In genomic region chr9:105415344-105415980, GRCh38 we compare ENCODE assay signal across 8 cellular contexts. TPM values are rescaled to one million over a fixed set of nuclear protein-coding genes. Genes with fewer than 3 reads are reported as not detected.
A peak's percentile ranks its signal among the peaks of the same experiment; 100 is the strongest.
DNase-seq lines count a peak whose midpoint lies in the region; ATAC-seq and TF ChIP-seq lines count a peak whose summit lies in the region.

No MANE protein-coding gene starts in this region.

- TF ChIP-seq POLR2A in transverse colon (IDR thresholded peaks at IDR 0.05): no peak

- no peak overlapping the region for H2AFZ ChIP-seq in fibroblast of lung (ENCODE audit: low read length)

- H3K27me3 ChIP-seq in fibroblast of lung (ENCODE audit: control insufficient read depth, insufficient read depth, low read length) (no peaks in the 10 kb centered on the region), transverse colon (no peaks in the 10 kb centered on the region)

- H3K27me3 Mint-ChIP-seq in CD14-positive monocyte (ENCODE audit: low read depth in 3 of 3): peaks cover 0 to 2% (median 0%) of the 10 kb centered on the region in 3 donors

- no peaks in the 10 kb centered on the region for H3K36me3 ChIP-seq in fibroblast of lung (ENCODE audit: control insufficient read depth, insufficient read depth, low read length)
- H3K36me3 ChIP-seq in transverse colon: no peaks in the 10 kb centered on the region

- H3K27ac Mint-ChIP-seq in CD14-positive monocyte: peak overlapping the region in 1 of 7 donors; percentile 9

- 48 to 63% methylated on average over 10 to 13 of the region's 13 CpGs for WGBS in transverse colon (ENCODE audit: low coverage in 1 of 2), 2 donors

- ATAC-seq in GM18907 (IDR thresholded peaks at IDR 0.05; ENCODE audit: unreplicated experiment) (peak; percentile 73), HG03280 (IDR thresholded peaks at IDR 0.05; ENCODE audit: unreplicated experiment) (peak; percentile 75)

- H3K9me3 Mint-ChIP-seq in CD14-positive monocyte: peaks cover 0 to 4% (median 0%) of the 10 kb centered on the region in 7 donors

- H3K4me1 Mint-ChIP-seq in CD14-positive monocyte: peaks cover 19% of the 10 kb centered on the region

- H3K4me2 ChIP-seq in fibroblast of lung (ENCODE audit: extremely low read depth, insufficient read depth, low read length): peak overlapping the region; percentile 69

- H3K9ac ChIP-seq in fibroblast of lung (ENCODE audit: insufficient read depth, low read length): no peak overlapping the region

- TF ChIP-seq CTCF in CD14-positive monocyte (IDR thresholded peaks at IDR 0.05) (peak; percentile 96), fibroblast of lung (conservative IDR thresholded peaks at IDR 0.05 in 1 of 2, IDR thresholded peaks at IDR 0.05 in 1 of 2; ENCODE audit: low read depth in 1 of 2, low read length in 2 of 2) (peak; percentile 88 to 89), transverse colon (IDR thresholded peaks at IDR 0.05) (peak; percentile 84 to 94 (median 90))

- H3K4me1 ChIP-seq in fibroblast of lung (ENCODE audit: control insufficient read depth, extremely low read depth, insufficient read depth, low read length): no peaks in the 10 kb centered on the region
- peaks cover 0 to 20% (median 3%) of the 10 kb centered on the region in 4 donors for H3K4me1 ChIP-seq in transverse colon

- no peak overlapping the region for H3K4me3 Mint-ChIP-seq in CD14-positive monocyte

- intact Hi-C loops in CD14-positive monocyte (cut with micrococcal nuclease): loop anchor here (2.0 to 5.0 kb wide), 2 partner anchors 253 to 255 kb away; no protein-coding TSS in a partner anchor
- intact Hi-C loops in transverse colon (cut with DNase I; ENCODE audit: low total_unique reads): loop anchor here (10.0 kb wide), 2 partner anchors 491 to 551 kb away; partner anchors contain the start of gene ABCA1

- no peak for TF ChIP-seq EP300 in transverse colon (IDR thresholded peaks at IDR 0.05; ENCODE audit: low read depth)

- no peaks in the 10 kb centered on the region for H3K79me2 ChIP-seq in fibroblast of lung (ENCODE audit: control insufficient read depth, insufficient read depth, low read length)

- in situ Hi-C loops in transverse colon (cut with MboI; ENCODE audit: low pct_ligation_motif_present in 1 of 4, low pct_unique_long_range_greater_than_20kb in 1 of 4, low sequenced_read_pairs in 3 of 4): loop anchor here (10.0 to 25.0 kb wide), 7 partner anchors 251 to 628 kb away; partner anchors contain the start of gene ABCA1 (in 2 of the 4)

- H3K4me3 ChIP-seq in fibroblast of lung (replicated peaks in 1 of 4; ENCODE audit: control extremely low read depth in 1 of 4, insufficient read depth in 1 of 4, low read depth in 3 of 4, low read length in 4 of 4) (peak overlapping the region in 1 of 4 experiments; percentile 4), transverse colon (no peak overlapping the region)

- no peaks in the 10 kb centered on the region for H3K36me3 Mint-ChIP-seq in CD14-positive monocyte

- no peaks in the 10 kb centered on the region for H4K20me1 ChIP-seq in fibroblast of lung (ENCODE audit: control insufficient read depth, extremely low read depth, insufficient read depth, low read length)

- H3K9me3 ChIP-seq in fibroblast of lung (ENCODE audit: control insufficient read depth, insufficient read depth, low read depth, low read length) (no peaks in the 10 kb centered on the region), transverse colon (peaks cover 0 to 5% of the 10 kb centered on the region in 2 donors)

- H3K27ac ChIP-seq in fibroblast of lung (ENCODE audit: insufficient read depth, low read length) (no peak overlapping the region), transverse colon (no peak overlapping the region)

- DNase-seq in CD14-positive monocyte (ENCODE audit: low spot score): no peak
- peak; percentile 84 for DNase-seq in NCI-H82 (lab: John Stamatoyannopoulos, UW)
- DNase-seq in activated T-cell treated with anti-CD3 and anti-CD28 coated beads for 24 hours (ENCODE audit: low read depth): peak; percentile 44
- peak; percentile 34 to 59 for DNase-seq in fibroblast of lung (ENCODE audit: low read depth in 2 of 2)
- DNase-seq in nucleus accumbens (lab: John Stamatoyannopoulos, UW): peak in 37 of 56 donors; percentile 4 to 82 (median 42)
- DNase-seq in transverse colon: peak; percentile 63

RNA-seq across cellular contexts. Expression of gene FSD1L, which starts 32.4 kb away (rescaled TPM):
- polyA plus RNA-seq in CD14-positive monocyte (1 to 10 TPM in 1 of 2 donors, under 1 TPM in 1; 0.96 to 3.2 TPM), fibroblast of lung (3.0 and 4.0 TPM in 2 replicates)
- total RNA-seq in fibroblast of lung (3.6 and 6.1 TPM in 2 replicates), transverse colon (10 to 100 TPM in 1 of 4 donors, 1 to 10 TPM in 3; 1.8 to 16.8 (median 7.0) TPM)
- 1.4 and 1.7 TPM in 2 replicates for polyA plus RNA-seq in fibroblast of lung (2012)
- polyA minus RNA-seq in fibroblast of lung (ENCODE audit: low replicate concordance): not detected in 2 replicates
